ENCODE assay signal across 8 cellular contexts in the genomic region with DNA sequence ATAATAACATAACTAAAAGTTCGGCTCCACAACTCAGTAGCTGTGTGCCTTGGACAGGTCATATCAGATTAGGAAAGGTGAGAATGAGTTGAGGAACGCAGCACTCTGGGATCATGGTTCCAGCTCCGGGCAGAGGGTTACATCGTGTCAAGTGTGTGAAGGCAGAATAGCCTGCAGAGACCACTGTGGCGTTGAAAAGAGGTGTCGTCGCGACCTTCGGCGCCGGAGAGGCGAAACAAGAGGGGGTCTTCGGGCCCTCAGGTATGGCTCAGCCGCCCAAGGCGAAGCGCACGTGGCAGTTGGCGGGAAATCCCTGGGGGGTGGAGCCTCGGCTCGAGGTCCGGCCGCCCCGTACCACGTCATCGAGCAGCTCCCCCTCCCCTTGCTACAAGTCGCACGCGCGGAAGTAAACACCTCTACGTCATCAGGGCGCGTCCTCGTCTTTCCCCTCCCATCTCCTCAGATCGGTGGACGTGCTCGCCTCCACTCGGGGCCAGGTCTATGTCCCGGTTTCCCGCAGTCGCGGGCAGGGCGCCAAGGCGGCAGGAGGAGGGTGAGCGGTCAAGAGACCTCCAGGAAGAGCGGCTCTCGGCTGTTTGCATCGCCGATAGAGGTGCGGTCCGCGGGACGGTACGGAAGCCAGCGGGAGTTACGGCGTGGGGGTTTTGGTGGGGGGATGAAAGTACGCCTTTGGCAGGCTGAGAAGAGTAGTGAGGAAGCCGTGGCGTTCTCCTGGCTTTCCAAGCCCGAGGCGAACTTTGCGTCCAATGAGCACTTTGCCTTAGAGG. TPM values are rescaled to one million over a fixed set of nuclear protein-coding genes. Genes with fewer than 3 reads are reported as not detected.
DNase-seq lines count a peak whose midpoint lies in the region; ATAC-seq and TF ChIP-seq lines count a peak whose summit lies in the region.

A gene with protein sequence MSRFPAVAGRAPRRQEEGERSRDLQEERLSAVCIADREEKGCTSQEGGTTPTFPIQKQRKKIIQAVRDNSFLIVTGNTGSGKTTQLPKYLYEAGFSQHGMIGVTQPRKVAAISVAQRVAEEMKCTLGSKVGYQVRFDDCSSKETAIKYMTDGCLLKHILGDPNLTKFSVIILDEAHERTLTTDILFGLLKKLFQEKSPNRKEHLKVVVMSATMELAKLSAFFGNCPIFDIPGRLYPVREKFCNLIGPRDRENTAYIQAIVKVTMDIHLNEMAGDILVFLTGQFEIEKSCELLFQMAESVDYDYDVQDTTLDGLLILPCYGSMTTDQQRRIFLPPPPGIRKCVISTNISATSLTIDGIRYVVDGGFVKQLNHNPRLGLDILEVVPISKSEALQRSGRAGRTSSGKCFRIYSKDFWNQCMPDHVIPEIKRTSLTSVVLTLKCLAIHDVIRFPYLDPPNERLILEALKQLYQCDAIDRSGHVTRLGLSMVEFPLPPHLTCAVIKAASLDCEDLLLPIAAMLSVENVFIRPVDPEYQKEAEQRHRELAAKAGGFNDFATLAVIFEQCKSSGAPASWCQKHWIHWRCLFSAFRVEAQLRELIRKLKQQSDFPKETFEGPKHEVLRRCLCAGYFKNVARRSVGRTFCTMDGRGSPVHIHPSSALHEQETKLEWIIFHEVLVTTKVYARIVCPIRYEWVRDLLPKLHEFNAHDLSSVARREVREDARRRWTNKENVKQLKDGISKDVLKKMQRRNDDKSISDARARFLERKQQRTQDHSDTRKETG (plus strand): TSS at position 440 of the 788 bp plus-strand sequence. CDS start 62 bp downstream, at position 502.

- peak within 1 kb of the TSS; percentile 92 for H2AFZ ChIP-seq in OCI-LY1 (ENCODE audit: low read length)

- H3K9me3 ChIP-seq in OCI-LY1 (ENCODE audit: low read length): peaks cover 5% of the 10 kb centered on the region; the same call in 1 of the 2 replicates

- H3F3A ChIP-seq in OCI-LY1 (ENCODE audit: insufficient read depth, low read length): no peaks in the 10 kb centered on the region

- no peaks in the 10 kb centered on the region for H3K9me3 Mint-ChIP-seq in endothelial cell (ENCODE audit: unreplicated experiment)
- H3K9me3 Mint-ChIP-seq in mesothelial cell of epicardium: peaks cover 5% of the 10 kb centered on the region

- no peaks in the 10 kb centered on the region for H3K9me2 ChIP-seq in OCI-LY1 (ENCODE audit: low read depth, low read length)

- H4K20me1 ChIP-seq in OCI-LY1 (ENCODE audit: insufficient read depth, low read length): no peaks in the 10 kb centered on the region

- DNase-seq in CMK (ENCODE audit: low read depth) (peak; percentile 87), HuH-7 (ENCODE audit: low spot score) (peak; percentile 82), endothelial cell (ENCODE audit: low spot score) (peak; percentile 90), mesothelial cell of epicardium (ENCODE audit: low spot score in 2 of 2, unreplicated experiment in 2 of 2) (peak; percentile 91)
- peak; percentile 96 for DNase-seq in activated CD8-positive, alpha-beta memory T cell treated with anti-CD3 and anti-CD28 coated beads, Interleukin-2, amount 50 U/mL, for 4 hours
- DNase-seq in stimulated activated CD8-positive, alpha-beta memory T cell treated with anti-CD3 and anti-CD28 coated beads, Interleukin-15, amount 100 ng/mL, for 4 hours (ENCODE audit: low read depth in 2 of 2): peak; percentile 88 to 95

- ATAC-seq in GM21381 (IDR thresholded peaks at IDR 0.05; ENCODE audit: unreplicated experiment): peak; percentile 81

- H3K27me3 ChIP-seq in OCI-LY1 (ENCODE audit: insufficient read depth, low read length): no peaks in the 10 kb centered on the region

- H3K4me3 Mint-ChIP-seq in endothelial cell (ENCODE audit: unreplicated experiment) (peak within 1 kb of the TSS; percentile 100), mesothelial cell of epicardium (peak within 1 kb of the TSS; percentile 100)

- peak within 1 kb of the TSS; percentile 91 for H3K4me3 ChIP-seq in OCI-LY1 (ENCODE audit: low read depth, low read length, poor library complexity, severe bottlenecking)

- H3K27ac Mint-ChIP-seq in endothelial cell (ENCODE audit: unreplicated experiment) (peak within 1 kb of the TSS; percentile 98), mesothelial cell of epicardium (peak within 1 kb of the TSS; percentile 99)

- no peaks in the 10 kb centered on the region for H3K79me2 ChIP-seq in OCI-LY1 (ENCODE audit: insufficient read depth, low read length)

- peak within 1 kb of the TSS; percentile 67 for H3K4me2 ChIP-seq in OCI-LY1 (ENCODE audit: low read length)

- peaks cover 11% of the 10 kb centered on the region for H3K4me1 ChIP-seq in OCI-LY1 (ENCODE audit: insufficient read depth, low read length, severe bottlenecking)

- H3K27ac ChIP-seq in OCI-LY1 (ENCODE audit: low read depth, low read length, poor library complexity, severe bottlenecking): no peak within 1 kb of the TSS

- H3K27me3 Mint-ChIP-seq in endothelial cell (ENCODE audit: unreplicated experiment): peaks cover 5% of the 10 kb centered on the region
- no peaks in the 10 kb centered on the region for H3K27me3 Mint-ChIP-seq in mesothelial cell of epicardium (ENCODE audit: low read depth)

- H3K9ac ChIP-seq in OCI-LY1 (ENCODE audit: low read length): peak within 1 kb of the TSS; percentile 79

- H3K36me3 Mint-ChIP-seq in endothelial cell (ENCODE audit: low read depth, unreplicated experiment): no peaks in the 10 kb centered on the region
- peaks cover 3% of the 10 kb centered on the region for H3K36me3 Mint-ChIP-seq in mesothelial cell of epicardium

- TF ChIP-seq CTCF in OCI-LY1 (IDR thresholded peaks at IDR 0.05; ENCODE audit: low read length) (no peak), endothelial cell (IDR thresholded peaks at IDR 0.05; ENCODE audit: unreplicated experiment) (no peak), mesothelial cell of epicardium (IDR thresholded peaks at IDR 0.05; ENCODE audit: unreplicated experiment) (no peak)

- H3K4me1 Mint-ChIP-seq in endothelial cell (ENCODE audit: unreplicated experiment) (peaks cover 9% of the 10 kb centered on the region), mesothelial cell of epicardium (peaks cover 10% of the 10 kb centered on the region)

- H3K36me3 ChIP-seq in OCI-LY1 (ENCODE audit: insufficient read depth, low read length): peaks cover 2% of the 10 kb centered on the region

RNA-seq across cellular contexts. Expression of the gene that starts here (rescaled TPM):
- total RNA-seq in endothelial cell (ENCODE audit: unreplicated experiment) (26.3 TPM), mesothelial cell of epicardium (50.3 to 51.7 TPM (median 51.4 TPM) in 3 replicates)
